ENCODE assay signal across 23 cellular contexts in genomic region chr6:135638108-135638507, GRCh38.
"Had no signal": no experiment of that assay in that cellular context is flagged by ENCODE, and none has a peak within 500 bp of the region (broad histone marks: within the 10 kb centered on the region; RNA-seq: fewer than 3 reads in every experiment).

No MANE protein-coding gene starts in this region.

- H3K9me3 Mint-ChIP-seq: activated B cell treated with CpG ODN at 0.5 μM for 24 hours; activated naive CD4-positive, alpha-beta T cell treated with anti-CD3 and anti-CD28 coated beads, Interleukin-2, amount 50 U/mL, for 24 hours had no signal

- H3K27ac ChIP-seq: brain microvascular endothelial cell, cardiac muscle cell, Peyer's patch, RWPE1, SJCRH30 had no signal

- H3K4me3 ChIP-seq: cardiac muscle cell, Peyer's patch, SJCRH30 had no signal

- H3K4me2 ChIP-seq: SK-N-SH had no signal

- H3K27ac Mint-ChIP-seq: activated B cell treated with CpG ODN at 0.5 μM for 24 hours; activated naive CD4-positive, alpha-beta T cell treated with anti-CD3 and anti-CD28 coated beads, Interleukin-2, amount 50 U/mL, for 24 hours had no signal

- H3K36me3 ChIP-seq: brain microvascular endothelial cell, cardiac muscle cell, Peyer's patch, SJCRH30 had no signal

- H3K4me1 ChIP-seq: Peyer's patch, SJCRH30 had no signal

- H3K36me3 Mint-ChIP-seq: activated naive CD4-positive, alpha-beta T cell treated with anti-CD3 and anti-CD28 coated beads, Interleukin-2, amount 50 U/mL, for 24 hours had no signal

- FAIRE-seq: TTC549 had no signal

- H3K4me3 Mint-ChIP-seq: activated B cell treated with CpG ODN at 0.5 μM for 24 hours; activated naive CD4-positive, alpha-beta T cell treated with anti-CD3 and anti-CD28 coated beads, Interleukin-2, amount 50 U/mL, for 24 hours had no signal

- DNase-seq: activated B cell treated with CpG ODN at 0.5 μM for 24 hours; activated CD4-positive, alpha-beta T cell treated with anti-CD3 and anti-CD28 coated beads for 1 hour; activated CD8-positive, alpha-beta memory T cell treated with anti-CD3 and anti-CD28 coated beads for 24 hours; activated effector memory CD4-positive, alpha-beta T cell treated with Interleukin-2 at 50 U/mL for 16 hours; activated naive CD4-positive, alpha-beta T cell; brain microvascular endothelial cell; Kasumi-1; KBM-7; NCI-H1105 treated with DMSO at 0.1 percent for 48 hours; NCI-H1436 treated with DMSO at 0.1 percent for 48 hours; NCI-H187; NCI-H2081; NCI-H446; NCI-H524; Peyer's patch; Right ventricle myocardium superior; SJCRH30; SK-N-SH; T-helper 9 cell had no signal

- H3K9ac ChIP-seq: SK-N-SH had no signal

- H3K9me3 ChIP-seq: Peyer's patch, SJCRH30, SK-N-SH had no signal

- H3K27me3 ChIP-seq: brain microvascular endothelial cell, cardiac muscle cell, Peyer's patch, SJCRH30 had no signal

- H3K4me1 Mint-ChIP-seq: activated B cell treated with CpG ODN at 0.5 μM for 24 hours had no signal
